26 cellular contexts compared by ENCODE assay signal in genomic region chr16:17827313-17827712, GRCh38.
DNase-seq lines count a peak whose midpoint lies in the region; ATAC-seq, FAIRE-seq and TF ChIP-seq lines count a peak whose summit lies in the region.
"Had no signal": no experiment of that assay in that cellular context is flagged by ENCODE, and none has a peak within 500 bp of the region (broad histone marks: within the 10 kb centered on the region; RNA-seq: fewer than 3 reads in every experiment).

No MANE protein-coding gene starts in this region.

- H3K4ac ChIP-seq in IMR-90 (ENCODE audit: low read depth, low read length): 0 out of 2 replicates have a peak overlapping the region, but pooled peaks have one; percentile 54

- no peaks in the 10 kb centered on the region for H3K36me3 Mint-ChIP-seq in activated CD8-positive, alpha-beta T cell treated with anti-CD3 and anti-CD28 coated beads for 36 hours (ENCODE audit: low read depth)
- H3K36me3 Mint-ChIP-seq: activated CD8-positive, alpha-beta memory T cell treated with anti-CD3 and anti-CD28 coated beads, Interleukin-2, amount 10 ng/mL, durations not matched to agents 7 days and 5 days; activated naive CD8-positive, alpha-beta T cell treated with anti-CD3 and anti-CD28 coated beads for 36 hours; CD8-positive, alpha-beta T cell; immature natural killer cell had no signal

- no peak overlapping the region for H4K91ac ChIP-seq in IMR-90 (ENCODE audit: insufficient read depth, low read depth, low read length)

- in situ Hi-C loops in IMR-90 (cut with MboI; ENCODE audit: low sequenced_read_pairs) (loop anchor here (10.0 kb wide), 1 partner anchor 63 kb away; no protein-coding TSS in a partner anchor), astrocyte of the spinal cord (cut with HindIII; ENCODE audit: low sequenced_read_pairs) (no loop called here)

- H2AFZ ChIP-seq in IMR-90 (replicated peaks; ENCODE audit: low read length, poor library complexity): no peak overlapping the region

- TF ChIP-seq POLR2A in IMR-90 (IDR thresholded peaks at IDR 0.05; ENCODE audit: low read depth, low read length) (no peak), stomach (IDR thresholded peaks at IDR 0.05) (no peak)

- H3K18ac ChIP-seq in IMR-90 (ENCODE audit: low read depth, low read length): no peak overlapping the region

- H3K4me3 Mint-ChIP-seq in activated CD8-positive, alpha-beta T cell treated with anti-CD3 and anti-CD28 coated beads for 36 hours: no peak overlapping the region
- H3K4me3 Mint-ChIP-seq: activated CD8-positive, alpha-beta memory T cell treated with anti-CD3 and anti-CD28 coated beads, Interleukin-2, amount 10 ng/mL, durations not matched to agents 7 days and 5 days; activated naive CD8-positive, alpha-beta T cell treated with anti-CD3 and anti-CD28 coated beads for 36 hours; activated T-helper 17 cell treated with anti-CD3 and anti-CD28 coated beads, Interleukin-2, amount 50 U/mL, for 72 hours; CD8-positive, alpha-beta T cell; endodermal cell; immature natural killer cell; T-helper 17 cell had no signal

- no peaks in the 10 kb centered on the region for H3K27me3 ChIP-seq in IMR-90 (ENCODE audit: control insufficient read depth, insufficient read depth, low read length)
- no peaks in the 10 kb centered on the region for H3K27me3 ChIP-seq in stomach
- H3K27me3 ChIP-seq: sigmoid colon, SJCRH30 had no signal

- H3K27ac Mint-ChIP-seq in activated CD8-positive, alpha-beta T cell treated with anti-CD3 and anti-CD28 coated beads for 36 hours: no peak overlapping the region
- H3K27ac Mint-ChIP-seq: activated CD8-positive, alpha-beta memory T cell treated with anti-CD3 and anti-CD28 coated beads, Interleukin-2, amount 10 ng/mL, durations not matched to agents 7 days and 5 days; activated naive CD8-positive, alpha-beta T cell treated with anti-CD3 and anti-CD28 coated beads for 36 hours; activated T-helper 17 cell treated with anti-CD3 and anti-CD28 coated beads, Interleukin-2, amount 50 U/mL, for 72 hours; CD8-positive, alpha-beta T cell; endodermal cell; immature natural killer cell; T-helper 17 cell had no signal

- no peaks in the 10 kb centered on the region for H3K79me1 ChIP-seq in IMR-90 (ENCODE audit: low read depth in 1 of 2, low read length in 2 of 2)

- no peaks in the 10 kb centered on the region for H3K4me1 Mint-ChIP-seq in activated CD8-positive, alpha-beta T cell treated with anti-CD3 and anti-CD28 coated beads for 36 hours (ENCODE audit: low read depth)
- H3K4me1 Mint-ChIP-seq: activated CD8-positive, alpha-beta memory T cell treated with anti-CD3 and anti-CD28 coated beads, Interleukin-2, amount 10 ng/mL, durations not matched to agents 7 days and 5 days; activated T-helper 17 cell treated with anti-CD3 and anti-CD28 coated beads, Interleukin-2, amount 50 U/mL, for 72 hours; endodermal cell; immature natural killer cell; T-helper 17 cell had no signal

- no peak overlapping the region for H2BK5ac ChIP-seq in IMR-90 (ENCODE audit: low read depth, low read length, poor library complexity, severe bottlenecking)

- H3K9me3 ChIP-seq in IMR-90 (ENCODE audit: control insufficient read depth, insufficient read depth, low read length) (no peaks in the 10 kb centered on the region), stomach (no peaks in the 10 kb centered on the region)
- H3K9me3 ChIP-seq: sigmoid colon, SJCRH30 had no signal

- H3K23ac ChIP-seq in IMR-90 (ENCODE audit: low read depth, low read length): no peak overlapping the region

- H3K4me3 ChIP-seq in AG10803 (ENCODE audit: low read length): no peak overlapping the region
- no peak overlapping the region for H3K4me3 ChIP-seq in IMR-90 (ENCODE audit: insufficient read depth, low read depth, low read length)
- H3K4me3 ChIP-seq in astrocyte of the spinal cord (ENCODE audit: low read depth, low read length): no peak overlapping the region
- H3K4me3 ChIP-seq in stomach: no peak overlapping the region
- H3K4me3 ChIP-seq: coronary artery, sigmoid colon, SJCRH30 had no signal

- 0 out of 2 replicates have a peak overlapping the region, but pooled peaks have one; percentile 76 for H2BK20ac ChIP-seq in IMR-90 (ENCODE audit: low read depth, low read length)

- H3K4me2 ChIP-seq in IMR-90 (ENCODE audit: low read depth, low read length): no peak overlapping the region
- H3K4me2 ChIP-seq: KMS-11 had no signal

- no CpG with 5 or more reads among the region's 1 CpG for WGBS in IMR-90 (ENCODE audit: extremely low coverage in 2 of 2, insufficient read length in 1 of 2), 2 experiments
- 71 to 89% (median 84%) methylated on average over 1 of the region's 1 CpG for WGBS in stomach, 5 donors

- H3K36me3 ChIP-seq in IMR-90 (ENCODE audit: control insufficient read depth, insufficient read depth, low read length) (no peaks in the 10 kb centered on the region), stomach (no peaks in the 10 kb centered on the region)
- H3K36me3 ChIP-seq: sigmoid colon, SJCRH30 had no signal

- H4K5ac ChIP-seq in IMR-90 (ENCODE audit: low read depth, low read length): no peak overlapping the region

- TF ChIP-seq CTCF in AG10803 (conservative IDR thresholded peaks at IDR 0.05; ENCODE audit: low read length) (no peak), IMR-90 (conservative IDR thresholded peaks at IDR 0.05; ENCODE audit: low read depth, low read length) (no peak), astrocyte of the spinal cord (IDR thresholded peaks at IDR 0.05; ENCODE audit: low read depth, low read length) (no peak), stomach (IDR thresholded peaks at IDR 0.05) (no peak)
- no peak for TF ChIP-seq CTCF in activated CD8-positive, alpha-beta T cell treated with anti-CD3 and anti-CD28 coated beads for 36 hours (IDR thresholded peaks at IDR 0.05)

- no peak for TF ChIP-seq RAD21 in IMR-90 (IDR thresholded peaks at IDR 0.05; ENCODE audit: low read length)

- peak; percentile 27 for FAIRE-seq in islet of Langerhans (lab: Jason Lieb, UNC)
- FAIRE-seq: HTR-8/SVneo, urothelium cell line had no signal

- dilution Hi-C loops in IMR-90 (cut with HindIII; ENCODE audit: low sequenced_read_pairs, unreplicated experiment): no loop called here

- no peak overlapping the region for H3K27ac ChIP-seq in IMR-90 (ENCODE audit: insufficient read depth, low read length)
- no peak overlapping the region for H3K27ac ChIP-seq in stomach
- H3K27ac ChIP-seq: coronary artery, KMS-11, SJCRH30 had no signal

- peaks cover 5% of the 10 kb centered on the region for H3K27me3 Mint-ChIP-seq in activated CD8-positive, alpha-beta T cell treated with anti-CD3 and anti-CD28 coated beads for 36 hours
- H3K27me3 Mint-ChIP-seq: activated CD8-positive, alpha-beta memory T cell treated with anti-CD3 and anti-CD28 coated beads, Interleukin-2, amount 10 ng/mL, durations not matched to agents 7 days and 5 days; activated T-helper 17 cell treated with anti-CD3 and anti-CD28 coated beads, Interleukin-2, amount 50 U/mL, for 72 hours had no signal

- no TSS peak for BruUV-seq in IMR-90 (replicated peaks; lab: Mats Ljungman, UMichigan)

- H2BK120ac ChIP-seq in IMR-90 (ENCODE audit: low read depth, low read length): no peak overlapping the region

- no peak overlapping the region for H3K9ac ChIP-seq in IMR-90 (ENCODE audit: low read depth, low read length)
- H3K9ac ChIP-seq: KMS-11 had no signal

- TF ChIP-seq EP300 in stomach (IDR thresholded peaks at IDR 0.05): no peak

- H3K9me1 ChIP-seq in IMR-90 (ENCODE audit: insufficient read depth, low read length): no peaks in the 10 kb centered on the region

- H3K4me1 ChIP-seq in IMR-90 (ENCODE audit: control insufficient read depth, insufficient read depth, low read length) (no peaks in the 10 kb centered on the region), stomach (no peaks in the 10 kb centered on the region)
- H3K4me1 ChIP-seq: SJCRH30 had no signal

- POLR2A ChIA-PET in IMR-90 (lab: Charles Lee; ENCODE audit: unreplicated experiment): no interaction called here
- POLR2A ChIA-PET in activated CD8-positive, alpha-beta T cell treated with anti-CD3 and anti-CD28 coated beads for 36 hours (lab: Charles Lee): no interaction called here

- H2AK5ac ChIP-seq in IMR-90 (ENCODE audit: low read depth, low read length): no peak overlapping the region; the same call in 1 of the 2 replicates

- intact Hi-C loops in IMR-90 (cut with micrococcal nuclease): no loop called here
- intact Hi-C loops in stomach (cut with DNase I; ENCODE audit: low total_unique reads): no loop called here
- intact Hi-C loops in activated CD8-positive, alpha-beta T cell treated with anti-CD3 and anti-CD28 coated beads for 36 hours (cut with micrococcal nuclease): no loop called here

- H3K9me3 Mint-ChIP-seq in activated CD8-positive, alpha-beta T cell treated with anti-CD3 and anti-CD28 coated beads for 36 hours: no peaks in the 10 kb centered on the region
- H3K9me3 Mint-ChIP-seq: activated naive CD8-positive, alpha-beta T cell treated with anti-CD3 and anti-CD28 coated beads for 36 hours; activated T-helper 17 cell treated with anti-CD3 and anti-CD28 coated beads, Interleukin-2, amount 50 U/mL, for 72 hours; CD8-positive, alpha-beta T cell; endodermal cell; immature natural killer cell had no signal

- H2BK15ac ChIP-seq in IMR-90 (ENCODE audit: low read depth, low read length): no peak overlapping the region

- no peak overlapping the region for H3K56ac ChIP-seq in IMR-90 (ENCODE audit: extremely low read depth, insufficient read depth, low read length)

- H3K14ac ChIP-seq in IMR-90 (replicated peaks; ENCODE audit: low read depth, low read length): no peak overlapping the region; the same call in 1 of the 2 replicates

- no peak overlapping the region for H2AK9ac ChIP-seq in IMR-90 (replicated peaks; ENCODE audit: low read depth, low read length, poor library complexity)

- DNase-seq in AG10803 (ENCODE audit: low read depth) (peak; percentile 63), IMR-90 (peak; percentile 63), astrocyte of the spinal cord (ENCODE audit: low read depth, low spot score) (peak; percentile 69), stomach (no peak), hypothalamus (lab: John Stamatoyannopoulos, UW) (no peak)
- DNase-seq in activated naive CD4-positive, alpha-beta T cell treated with Interleukin-2 at 50 U/mL for 16 hours: no peak
- DNase-seq in activated CD8-positive, alpha-beta T cell treated with anti-CD3 and anti-CD28 coated beads for 36 hours: no peak
- DNase-seq: activated CD4-positive, alpha-beta T cell treated with anti-CD3 and anti-CD28 coated beads for 48 hours; activated CD8-positive, alpha-beta memory T cell treated with anti-CD3 and anti-CD28 coated beads, Interleukin-2, amount 10 ng/mL, durations not matched to agents 7 days and 5 days; activated naive CD8-positive, alpha-beta T cell treated with anti-CD3 and anti-CD28 coated beads for 36 hours; AML-193; CD8-positive, alpha-beta T cell; DMS53; endodermal cell; immature natural killer cell; NCI-H1930; NCI-H446 treated with DMSO at 0.1 percent for 48 hours; sigmoid colon; SJCRH30; T-helper 17 cell had no signal

- no peak overlapping the region for H4K8ac ChIP-seq in IMR-90 (ENCODE audit: low read depth in 2 of 2, low read length in 2 of 2)

- ATAC-seq in IMR-90 (ENCODE audit: low read depth): no peak
- ATAC-seq in activated CD8-positive, alpha-beta T cell treated with anti-CD3 and anti-CD28 coated beads for 36 hours: no peak
- ATAC-seq: activated CD8-positive, alpha-beta memory T cell treated with anti-CD3 and anti-CD28 coated beads, Interleukin-2, amount 10 ng/mL, durations not matched to agents 7 days and 5 days; activated T-helper 17 cell treated with anti-CD3 and anti-CD28 coated beads, Interleukin-2, amount 50 U/mL, for 72 hours; CD8-positive, alpha-beta T cell; T-helper 17 cell had no signal

- no peaks in the 10 kb centered on the region for H4K20me1 ChIP-seq in IMR-90 (ENCODE audit: insufficient read depth, low read length)

- CTCF ChIA-PET in IMR-90 (lab: Yijun Ruan, JAX): interaction anchor here (1.0 kb wide), 1 partner anchor 70 kb away, joined by 3 read pairs; no protein-coding TSS in a partner anchor
- CTCF ChIA-PET in activated CD8-positive, alpha-beta T cell treated with anti-CD3 and anti-CD28 coated beads for 36 hours (lab: Charles Lee): interaction anchor here (0.7 kb wide), 1 partner anchor 195 kb away, joined by 3 read pairs; no protein-coding TSS in a partner anchor

Comparison
In these comparisons a context has a peak if more than half of its experiments do, and no peak if none do; other contexts are left out.
1. DNase-seq: peak in AG10803 (single experiment), IMR-90 (single experiment) and astrocyte of the spinal cord (single experiment); none in stomach (single experiment), hypothalamus (0 of 51), activated naive CD4-positive, alpha-beta T cell treated with Interleukin-2 at 50 U/mL for 16 hours (single experiment) and activated CD8-positive, alpha-beta T cell treated with anti-CD3 and anti-CD28 coated beads for 36 hours (single experiment).